ENCODE assay signal across 1 cellular context in the genomic region with DNA sequence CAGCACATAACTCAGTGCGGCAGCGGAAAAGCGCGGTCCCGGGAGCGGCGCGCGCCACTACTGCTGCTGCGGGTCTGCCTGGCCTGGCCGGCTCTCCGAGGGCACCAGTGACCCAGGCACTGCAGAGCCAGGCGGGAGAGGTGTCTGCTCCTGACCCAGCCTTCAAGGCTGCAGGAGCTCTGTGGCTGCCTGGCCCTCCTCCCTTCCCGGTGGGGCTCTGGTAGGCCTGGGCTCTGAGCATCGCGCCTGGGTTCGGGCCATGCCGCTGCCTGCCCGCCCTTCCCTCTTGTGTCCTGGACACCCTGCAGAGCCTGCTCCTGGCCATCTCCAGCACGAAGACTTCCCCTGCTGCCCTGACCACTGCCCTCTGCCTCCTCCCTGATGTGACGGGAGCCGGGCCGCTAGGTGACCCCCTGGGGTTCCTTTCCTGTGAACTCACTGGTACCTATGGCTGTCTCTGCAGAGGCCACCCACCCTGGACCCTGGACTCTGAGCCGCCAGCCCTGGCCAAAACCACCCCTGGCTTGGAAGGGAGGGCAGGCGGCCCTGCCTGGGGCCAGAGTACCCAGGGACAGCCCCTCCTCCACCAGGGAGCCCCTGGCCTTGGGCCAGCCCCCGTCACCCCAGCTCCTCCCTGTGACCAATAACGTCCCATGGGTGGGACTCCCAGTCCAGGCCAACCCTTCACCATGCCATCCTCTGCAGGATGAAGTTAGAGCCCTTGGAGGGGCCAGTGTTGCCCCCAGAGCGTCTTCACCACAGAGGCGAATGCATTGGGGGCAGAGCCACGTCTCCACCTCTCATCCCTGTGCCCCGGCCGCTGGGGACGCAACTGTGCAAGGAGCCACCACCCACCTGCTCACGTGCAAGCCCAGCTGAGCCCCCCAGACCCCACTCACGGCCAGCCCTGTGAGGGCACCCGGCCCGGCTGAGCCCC.
TF ChIP-seq lines count a peak whose summit lies in the region.

No MANE protein-coding gene starts in this region.

TF ChIP-seq in HepG2, 621 proteins besides CTCF, POLR2A, EP300 and RAD21 (continued from another document and continues in another):
- TF ChIP-seq, protein P1, sequence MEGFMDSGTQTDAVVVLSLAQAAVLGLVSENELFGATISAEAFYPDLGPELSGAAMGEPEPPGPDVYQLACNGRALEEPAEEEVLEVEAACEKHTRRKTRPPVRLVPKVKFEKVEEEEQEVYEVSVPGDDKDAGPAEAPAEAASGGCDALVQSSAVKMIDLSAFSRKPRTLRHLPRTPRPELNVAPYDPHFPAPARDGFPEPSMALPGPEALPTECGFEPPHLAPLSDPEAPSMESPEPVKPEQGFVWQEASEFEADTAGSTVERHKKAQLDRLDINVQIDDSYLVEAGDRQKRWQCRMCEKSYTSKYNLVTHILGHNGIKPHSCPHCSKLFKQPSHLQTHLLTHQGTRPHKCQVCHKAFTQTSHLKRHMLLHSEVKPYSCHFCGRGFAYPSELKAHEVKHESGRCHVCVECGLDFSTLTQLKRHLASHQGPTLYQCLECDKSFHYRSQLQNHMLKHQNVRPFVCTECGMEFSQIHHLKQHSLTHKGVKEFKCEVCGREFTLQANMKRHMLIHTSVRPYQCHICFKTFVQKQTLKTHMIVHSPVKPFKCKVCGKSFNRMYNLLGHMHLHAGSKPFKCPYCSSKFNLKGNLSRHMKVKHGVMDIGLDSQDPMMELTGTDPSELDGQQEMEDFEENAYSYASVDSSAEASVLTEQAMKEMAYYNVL (CRISPR knock-in tag; IDR thresholded peaks at IDR 0.05; ENCODE audit: borderline replicate concordance) = peak; percentile 75
- TF ChIP-seq MTF1 (CRISPR knock-in tag; IDR thresholded peaks at IDR 0.05) (no peak), ZNF616 (CRISPR knock-in tag; IDR thresholded peaks at IDR 0.05; ENCODE audit: low read depth) (no peak), KLF16 (CRISPR knock-in tag; IDR thresholded peaks at IDR 0.05) (peak in 1 of 2 experiments; percentile 88; a peak in 2 of 4 replicates), ZFP62 (CRISPR knock-in tag; IDR thresholded peaks at IDR 0.05) (no peak), KLF12 (CRISPR knock-in tag; IDR thresholded peaks at IDR 0.05; ENCODE audit: borderline replicate concordance) (no peak), ZNF3 (CRISPR knock-in tag; IDR thresholded peaks at IDR 0.05) (no peak), KDM4B (CRISPR knock-in tag; IDR thresholded peaks at IDR 0.05) (no peak), MBNL3 (CRISPR knock-in tag; conservative IDR thresholded peaks at IDR 0.05) (no peak), CEBPG (CRISPR knock-in tag; IDR thresholded peaks at IDR 0.05) (no peak), ZNF546 (CRISPR knock-in tag; conservative IDR thresholded peaks at IDR 0.05) (peak; percentile 25), ZFX (CRISPR knock-in tag; IDR thresholded peaks at IDR 0.05; ENCODE audit: low read depth) (peak; percentile 82), POLR2AphosphoS2 (IDR thresholded peaks at IDR 0.05; ENCODE audit: low read depth, low read length) (no peak), ASH2L (IDR thresholded peaks at IDR 0.05; ENCODE audit: insufficient read length, low read depth, low read length) (peak; percentile 76), SSRP1 (CRISPR knock-in tag; IDR thresholded peaks at IDR 0.05) (peak; percentile 54; the same call in 1 of the 2 replicates), ZNF607 (CRISPR knock-in tag; IDR thresholded peaks at IDR 0.05; ENCODE audit: borderline replicate concordance) (peak; percentile 81), PRMT3 (CRISPR knock-in tag; IDR thresholded peaks at IDR 0.05; ENCODE audit: borderline replicate concordance, low read depth) (0 out of 2 replicates have a peak, but pooled peaks have one; percentile 50), FOXO1 (CRISPR knock-in tag; IDR thresholded peaks at IDR 0.05) (peak; percentile 53; the same call in 1 of the 2 replicates), HNRNPL (IDR thresholded peaks at IDR 0.05; ENCODE audit: low read depth, low read length) (peak; percentile 92), KLF15 (CRISPR knock-in tag; IDR thresholded peaks at IDR 0.05; ENCODE audit: borderline replicate concordance) (no peak; the same call in 1 of the 2 replicates), ISL2 (CRISPR knock-in tag; IDR thresholded peaks at IDR 0.05) (no peak), ATAD3A (CRISPR knock-in tag; IDR thresholded peaks at IDR 0.05) (no peak), ZNF12 (CRISPR knock-in tag; IDR thresholded peaks at IDR 0.05) (no peak), ZNF343 (CRISPR knock-in tag; IDR thresholded peaks at IDR 0.05) (0 out of 2 replicates have a peak, but pooled peaks have one; percentile 27), SMC3 (IDR thresholded peaks at IDR 0.05; ENCODE audit: low read length) (no peak), PHF21A (CRISPR knock-in tag; IDR thresholded peaks at IDR 0.05) (peak; percentile 99), ZNF30 (CRISPR knock-in tag; IDR thresholded peaks at IDR 0.05) (no peak), YEATS2 (CRISPR knock-in tag; IDR thresholded peaks at IDR 0.05; ENCODE audit: borderline replicate concordance) (no peak; the same call in 1 of the 2 replicates)
- TF ChIP-seq, protein P2, sequence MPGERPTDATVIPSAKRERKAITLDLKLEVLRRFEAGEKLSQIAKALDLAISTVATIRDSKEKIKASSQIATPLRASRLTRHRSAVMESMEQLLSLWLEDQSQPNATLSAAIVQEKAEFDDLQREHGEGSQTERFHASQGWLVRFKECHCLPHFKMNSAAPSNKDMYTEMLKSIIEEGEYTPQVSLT (CRISPR knock-in tag; IDR thresholded peaks at IDR 0.05; ENCODE audit: borderline replicate concordance, low read depth) = no peak
- TF ChIP-seq, protein P3, sequence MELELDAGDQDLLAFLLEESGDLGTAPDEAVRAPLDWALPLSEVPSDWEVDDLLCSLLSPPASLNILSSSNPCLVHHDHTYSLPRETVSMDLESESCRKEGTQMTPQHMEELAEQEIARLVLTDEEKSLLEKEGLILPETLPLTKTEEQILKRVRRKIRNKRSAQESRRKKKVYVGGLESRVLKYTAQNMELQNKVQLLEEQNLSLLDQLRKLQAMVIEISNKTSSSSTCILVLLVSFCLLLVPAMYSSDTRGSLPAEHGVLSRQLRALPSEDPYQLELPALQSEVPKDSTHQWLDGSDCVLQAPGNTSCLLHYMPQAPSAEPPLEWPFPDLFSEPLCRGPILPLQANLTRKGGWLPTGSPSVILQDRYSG (CRISPR knock-in tag; IDR thresholded peaks at IDR 0.05) = no peak
- TF ChIP-seq, protein P4, sequence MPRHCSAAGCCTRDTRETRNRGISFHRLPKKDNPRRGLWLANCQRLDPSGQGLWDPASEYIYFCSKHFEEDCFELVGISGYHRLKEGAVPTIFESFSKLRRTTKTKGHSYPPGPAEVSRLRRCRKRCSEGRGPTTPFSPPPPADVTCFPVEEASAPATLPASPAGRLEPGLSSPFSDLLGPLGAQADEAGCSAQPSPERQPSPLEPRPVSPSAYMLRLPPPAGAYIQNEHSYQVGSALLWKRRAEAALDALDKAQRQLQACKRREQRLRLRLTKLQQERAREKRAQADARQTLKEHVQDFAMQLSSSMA (CRISPR knock-in tag; IDR thresholded peaks at IDR 0.05) = no peak
- TF ChIP-seq, protein P5, sequence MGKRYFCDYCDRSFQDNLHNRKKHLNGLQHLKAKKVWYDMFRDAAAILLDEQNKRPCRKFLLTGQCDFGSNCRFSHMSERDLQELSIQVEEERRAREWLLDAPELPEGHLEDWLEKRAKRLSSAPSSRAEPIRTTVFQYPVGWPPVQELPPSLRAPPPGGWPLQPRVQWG (CRISPR knock-in tag; IDR thresholded peaks at IDR 0.05; ENCODE audit: borderline replicate concordance, low read depth) = no peak
- TF ChIP-seq, protein P6, sequence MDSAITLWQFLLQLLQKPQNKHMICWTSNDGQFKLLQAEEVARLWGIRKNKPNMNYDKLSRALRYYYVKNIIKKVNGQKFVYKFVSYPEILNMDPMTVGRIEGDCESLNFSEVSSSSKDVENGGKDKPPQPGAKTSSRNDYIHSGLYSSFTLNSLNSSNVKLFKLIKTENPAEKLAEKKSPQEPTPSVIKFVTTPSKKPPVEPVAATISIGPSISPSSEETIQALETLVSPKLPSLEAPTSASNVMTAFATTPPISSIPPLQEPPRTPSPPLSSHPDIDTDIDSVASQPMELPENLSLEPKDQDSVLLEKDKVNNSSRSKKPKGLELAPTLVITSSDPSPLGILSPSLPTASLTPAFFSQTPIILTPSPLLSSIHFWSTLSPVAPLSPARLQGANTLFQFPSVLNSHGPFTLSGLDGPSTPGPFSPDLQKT (CRISPR knock-in tag; IDR thresholded peaks at IDR 0.05; ENCODE audit: borderline replicate concordance) = no peak
- TF ChIP-seq, protein P7, sequence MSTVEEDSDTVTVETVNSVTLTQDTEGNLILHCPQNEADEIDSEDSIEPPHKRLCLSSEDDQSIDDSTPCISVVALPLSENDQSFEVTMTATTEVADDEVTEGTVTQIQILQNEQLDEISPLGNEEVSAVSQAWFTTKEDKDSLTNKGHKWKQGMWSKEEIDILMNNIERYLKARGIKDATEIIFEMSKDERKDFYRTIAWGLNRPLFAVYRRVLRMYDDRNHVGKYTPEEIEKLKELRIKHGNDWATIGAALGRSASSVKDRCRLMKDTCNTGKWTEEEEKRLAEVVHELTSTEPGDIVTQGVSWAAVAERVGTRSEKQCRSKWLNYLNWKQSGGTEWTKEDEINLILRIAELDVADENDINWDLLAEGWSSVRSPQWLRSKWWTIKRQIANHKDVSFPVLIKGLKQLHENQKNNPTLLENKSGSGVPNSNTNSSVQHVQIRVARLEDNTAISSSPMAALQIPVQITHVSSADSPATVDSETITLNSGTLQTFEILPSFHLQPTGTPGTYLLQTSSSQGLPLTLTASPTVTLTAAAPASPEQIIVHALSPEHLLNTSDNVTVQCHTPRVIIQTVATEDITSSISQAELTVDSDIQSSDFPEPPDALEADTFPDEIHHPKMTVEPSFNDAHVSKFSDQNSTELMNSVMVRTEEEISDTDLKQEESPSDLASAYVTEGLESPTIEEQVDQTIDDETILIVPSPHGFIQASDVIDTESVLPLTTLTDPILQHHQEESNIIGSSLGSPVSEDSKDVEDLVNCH (CRISPR knock-in tag; IDR thresholded peaks at IDR 0.05) = no peak
- TF ChIP-seq, protein P8, sequence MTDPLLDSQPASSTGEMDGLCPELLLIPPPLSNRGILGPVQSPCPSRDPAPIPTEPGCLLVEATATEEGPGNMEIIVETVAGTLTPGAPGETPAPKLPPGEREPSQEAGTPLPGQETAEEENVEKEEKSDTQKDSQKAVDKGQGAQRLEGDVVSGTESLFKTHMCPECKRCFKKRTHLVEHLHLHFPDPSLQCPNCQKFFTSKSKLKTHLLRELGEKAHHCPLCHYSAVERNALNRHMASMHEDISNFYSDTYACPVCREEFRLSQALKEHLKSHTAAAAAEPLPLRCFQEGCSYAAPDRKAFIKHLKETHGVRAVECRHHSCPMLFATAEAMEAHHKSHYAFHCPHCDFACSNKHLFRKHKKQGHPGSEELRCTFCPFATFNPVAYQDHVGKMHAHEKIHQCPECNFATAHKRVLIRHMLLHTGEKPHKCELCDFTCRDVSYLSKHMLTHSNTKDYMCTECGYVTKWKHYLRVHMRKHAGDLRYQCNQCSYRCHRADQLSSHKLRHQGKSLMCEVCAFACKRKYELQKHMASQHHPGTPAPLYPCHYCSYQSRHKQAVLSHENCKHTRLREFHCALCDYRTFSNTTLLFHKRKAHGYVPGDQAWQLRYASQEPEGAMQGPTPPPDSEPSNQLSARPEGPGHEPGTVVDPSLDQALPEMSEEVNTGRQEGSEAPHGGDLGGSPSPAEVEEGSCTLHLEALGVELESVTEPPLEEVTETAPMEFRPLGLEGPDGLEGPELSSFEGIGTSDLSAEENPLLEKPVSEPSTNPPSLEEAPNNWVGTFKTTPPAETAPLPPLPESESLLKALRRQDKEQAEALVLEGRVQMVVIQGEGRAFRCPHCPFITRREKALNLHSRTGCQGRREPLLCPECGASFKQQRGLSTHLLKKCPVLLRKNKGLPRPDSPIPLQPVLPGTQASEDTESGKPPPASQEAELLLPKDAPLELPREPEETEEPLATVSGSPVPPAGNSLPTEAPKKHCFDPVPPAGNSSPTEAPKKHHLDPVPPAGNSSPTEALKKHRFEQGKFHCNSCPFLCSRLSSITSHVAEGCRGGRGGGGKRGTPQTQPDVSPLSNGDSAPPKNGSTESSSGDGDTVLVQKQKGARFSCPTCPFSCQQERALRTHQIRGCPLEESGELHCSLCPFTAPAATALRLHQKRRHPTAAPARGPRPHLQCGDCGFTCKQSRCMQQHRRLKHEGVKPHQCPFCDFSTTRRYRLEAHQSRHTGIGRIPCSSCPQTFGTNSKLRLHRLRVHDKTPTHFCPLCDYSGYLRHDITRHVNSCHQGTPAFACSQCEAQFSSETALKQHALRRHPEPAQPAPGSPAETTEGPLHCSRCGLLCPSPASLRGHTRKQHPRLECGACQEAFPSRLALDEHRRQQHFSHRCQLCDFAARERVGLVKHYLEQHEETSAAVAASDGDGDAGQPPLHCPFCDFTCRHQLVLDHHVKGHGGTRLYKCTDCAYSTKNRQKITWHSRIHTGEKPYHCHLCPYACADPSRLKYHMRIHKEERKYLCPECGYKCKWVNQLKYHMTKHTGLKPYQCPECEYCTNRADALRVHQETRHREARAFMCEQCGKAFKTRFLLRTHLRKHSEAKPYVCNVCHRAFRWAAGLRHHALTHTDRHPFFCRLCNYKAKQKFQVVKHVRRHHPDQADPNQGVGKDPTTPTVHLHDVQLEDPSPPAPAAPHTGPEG (CRISPR knock-in tag; IDR thresholded peaks at IDR 0.05) = no peak
- TF ChIP-seq, protein P9, sequence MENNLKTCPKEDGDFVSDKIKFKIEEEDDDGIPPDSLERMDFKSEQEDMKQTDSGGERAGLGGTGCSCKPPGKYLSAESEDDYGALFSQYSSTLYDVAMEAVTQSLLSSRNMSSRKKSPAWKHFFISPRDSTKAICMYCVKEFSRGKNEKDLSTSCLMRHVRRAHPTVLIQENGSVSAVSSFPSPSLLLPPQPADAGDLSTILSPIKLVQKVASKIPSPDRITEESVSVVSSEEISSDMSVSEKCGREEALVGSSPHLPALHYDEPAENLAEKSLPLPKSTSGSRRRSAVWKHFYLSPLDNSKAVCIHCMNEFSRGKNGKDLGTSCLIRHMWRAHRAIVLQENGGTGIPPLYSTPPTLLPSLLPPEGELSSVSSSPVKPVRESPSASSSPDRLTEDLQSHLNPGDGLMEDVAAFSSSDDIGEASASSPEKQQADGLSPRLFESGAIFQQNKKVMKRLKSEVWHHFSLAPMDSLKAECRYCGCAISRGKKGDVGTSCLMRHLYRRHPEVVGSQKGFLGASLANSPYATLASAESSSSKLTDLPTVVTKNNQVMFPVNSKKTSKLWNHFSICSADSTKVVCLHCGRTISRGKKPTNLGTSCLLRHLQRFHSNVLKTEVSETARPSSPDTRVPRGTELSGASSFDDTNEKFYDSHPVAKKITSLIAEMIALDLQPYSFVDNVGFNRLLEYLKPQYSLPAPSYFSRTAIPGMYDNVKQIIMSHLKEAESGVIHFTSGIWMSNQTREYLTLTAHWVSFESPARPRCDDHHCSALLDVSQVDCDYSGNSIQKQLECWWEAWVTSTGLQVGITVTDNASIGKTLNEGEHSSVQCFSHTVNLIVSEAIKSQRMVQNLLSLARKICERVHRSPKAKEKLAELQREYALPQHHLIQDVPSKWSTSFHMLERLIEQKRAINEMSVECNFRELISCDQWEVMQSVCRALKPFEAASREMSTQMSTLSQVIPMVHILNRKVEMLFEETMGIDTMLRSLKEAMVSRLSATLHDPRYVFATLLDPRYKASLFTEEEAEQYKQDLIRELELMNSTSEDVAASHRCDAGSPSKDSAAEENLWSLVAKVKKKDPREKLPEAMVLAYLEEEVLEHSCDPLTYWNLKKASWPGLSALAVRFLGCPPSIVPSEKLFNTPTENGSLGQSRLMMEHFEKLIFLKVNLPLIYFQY (CRISPR knock-in tag; IDR thresholded peaks at IDR 0.05; ENCODE audit: borderline replicate concordance) = no peak; the same call in 1 of the 2 replicates
- TF ChIP-seq, protein P10, sequence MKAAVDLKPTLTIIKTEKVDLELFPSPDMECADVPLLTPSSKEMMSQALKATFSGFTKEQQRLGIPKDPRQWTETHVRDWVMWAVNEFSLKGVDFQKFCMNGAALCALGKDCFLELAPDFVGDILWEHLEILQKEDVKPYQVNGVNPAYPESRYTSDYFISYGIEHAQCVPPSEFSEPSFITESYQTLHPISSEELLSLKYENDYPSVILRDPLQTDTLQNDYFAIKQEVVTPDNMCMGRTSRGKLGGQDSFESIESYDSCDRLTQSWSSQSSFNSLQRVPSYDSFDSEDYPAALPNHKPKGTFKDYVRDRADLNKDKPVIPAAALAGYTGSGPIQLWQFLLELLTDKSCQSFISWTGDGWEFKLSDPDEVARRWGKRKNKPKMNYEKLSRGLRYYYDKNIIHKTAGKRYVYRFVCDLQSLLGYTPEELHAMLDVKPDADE (CRISPR knock-in tag; IDR thresholded peaks at IDR 0.05) = no peak
